In genomic region chr7:83546586-83546985, GRCh38 we compare ENCODE assay signal across 26 cellular contexts.
A peak's percentile ranks its signal among the peaks of the same experiment; 100 is the strongest.
DNase-seq lines count a peak whose midpoint lies in the region; ATAC-seq and TF ChIP-seq lines count a peak whose summit lies in the region.
"Had no signal": no experiment of that assay in that cellular context is flagged by ENCODE, and none has a peak within 500 bp of the region (broad histone marks: within the 10 kb centered on the region; RNA-seq: fewer than 3 reads in every experiment).

No MANE protein-coding gene starts in this region.

- H3K4me3 ChIP-seq in RWPE2 (ENCODE audit: severe bottlenecking) (no peak overlapping the region), A673 (ENCODE audit: low read depth, low read length, poor library complexity, severe bottlenecking) (no peak overlapping the region)
- H3K4me3 ChIP-seq: colonic mucosa, esophagus muscularis mucosa, heart left ventricle, left lung had no signal

- intact Hi-C loops in A673 (cut with micrococcal nuclease; ENCODE audit: unreplicated experiment): no loop called here

- BruUV-seq in A673 (replicated peaks; lab: Mats Ljungman, UMichigan): no TSS peak

- ATAC-seq in RWPE2 (ENCODE audit: low read depth): peak; percentile 82
- ATAC-seq: activated naive CD8-positive, alpha-beta T cell treated with anti-CD3 and anti-CD28 coated beads, Interleukin-2, amount 50 U/mL, for 24 hours; effector memory CD8-positive, alpha-beta T cell; heart left ventricle; stimulated activated effector memory CD8-positive, alpha-beta T cell treated with anti-CD3 and anti-CD28 coated beads, Interleukin-12 subunit alpha, Interleukin-12 subunit beta, amount 100 ng/mL, for 72 hours had no signal

- H3K36me3 ChIP-seq in RWPE2 (ENCODE audit: low read depth) (no peaks in the 10 kb centered on the region), A673 (ENCODE audit: insufficient read depth, low read length, poor library complexity, severe bottlenecking) (no peaks in the 10 kb centered on the region)
- H3K36me3 ChIP-seq: brain microvascular endothelial cell, colonic mucosa, esophagus muscularis mucosa, heart left ventricle, left lung had no signal

- CTCF ChIA-PET in A673 (lab: Charles Lee): no interaction called here

- H3K27ac ChIP-seq in RWPE2 (ENCODE audit: poor library complexity, severe bottlenecking): peak overlapping the region; percentile 79
- H3K27ac ChIP-seq in epithelial cell of prostate: peak overlapping the region; percentile 45
- H3K27ac ChIP-seq in A673 (ENCODE audit: low read depth, low read length, poor library complexity, severe bottlenecking): no peak overlapping the region
- H3K27ac ChIP-seq: brain microvascular endothelial cell, C4-2B, colonic mucosa, esophagus muscularis mucosa, heart left ventricle, left lung had no signal

- DNase-seq in GM03348 (ENCODE audit: low spot score): peak; percentile 4
- no peak for DNase-seq in RWPE2 (ENCODE audit: low spot score)
- peak; percentile 20 for DNase-seq in epithelial cell of prostate (ENCODE audit: low read depth, low spot score)
- peak; percentile 32 for DNase-seq in kidney tubule cell (ENCODE audit: low spot score)
- no peak for DNase-seq in A673 (ENCODE audit: low spot score)
- no peak for DNase-seq in NCI-H82 treated with DMSO at 0.1 percent for 48 hours (lab: John Stamatoyannopoulos, UW; ENCODE audit: unreplicated experiment)
- no peak for DNase-seq in NCI-H82 (lab: John Stamatoyannopoulos, UW)
- DNase-seq: activated CD4-positive, alpha-beta T cell treated with anti-CD3 and anti-CD28 coated beads for 4 hours; activated gamma-delta T cell treated with Interleukin-2 at 50 U/mL for 16 hours; activated naive CD8-positive, alpha-beta T cell treated with anti-CD3 and anti-CD28 coated beads, Interleukin-2, amount 50 U/mL, for 24 hours; activated T-cell treated with anti-CD3 and anti-CD28 coated beads, Interleukin-2, amount 50 U/mL, for 24 hours; brain microvascular endothelial cell; colonic mucosa; DND-41; effector memory CD8-positive, alpha-beta T cell; heart left ventricle; left lung; naive B cell; nucleus accumbens; small intestine; stimulated activated CD4-positive, alpha-beta T cell treated with anti-CD3 and anti-CD28 coated beads, Interleukin-2, amount 100 ng/mL, for 48 hours; substantia nigra; T-helper 2 cell had no signal

- no peaks in the 10 kb centered on the region for H3K27me3 ChIP-seq in RWPE2 (ENCODE audit: insufficient read depth, poor library complexity, severe bottlenecking)
- H3K27me3 ChIP-seq in A673 (replicated peaks; ENCODE audit: insufficient read depth, low read depth, low read length, poor library complexity): peaks cover 14% of the 10 kb centered on the region
- H3K27me3 ChIP-seq: brain microvascular endothelial cell, colonic mucosa, esophagus muscularis mucosa, heart left ventricle, left lung had no signal

- TF ChIP-seq CTCF in RWPE2 (IDR thresholded peaks at IDR 0.05; ENCODE audit: poor library complexity, severe bottlenecking): no peak
- TF ChIP-seq CTCF in A673 (conservative IDR thresholded peaks at IDR 0.05; ENCODE audit: low read depth, low read length): no peak

- H3K4me1 ChIP-seq in RWPE2 (ENCODE audit: insufficient read depth, poor library complexity, severe bottlenecking): peaks cover 25% of the 10 kb centered on the region
- H3K4me1 ChIP-seq in A673 (ENCODE audit: insufficient read depth, low read length, poor library complexity, severe bottlenecking): no peaks in the 10 kb centered on the region
- H3K4me1 ChIP-seq: colonic mucosa, heart left ventricle, left lung had no signal

- POLR2A ChIA-PET in A673 (lab: Charles Lee; ENCODE audit: low non-redundant PET): interaction anchor here (0.6 kb wide), 1 partner anchor 27 kb away, joined by 9 read pairs; no protein-coding TSS in a partner anchor

- no peaks in the 10 kb centered on the region for H3K9me3 ChIP-seq in RWPE2 (ENCODE audit: severe bottlenecking)
- no peaks in the 10 kb centered on the region for H3K9me3 ChIP-seq in A673 (ENCODE audit: low read depth, low read length, poor library complexity, severe bottlenecking)
- H3K9me3 ChIP-seq: colonic mucosa, esophagus muscularis mucosa, left lung had no signal

Comparison
In these comparisons a context has a peak if more than half of its experiments do, and no peak if none do; other contexts are left out.
1. DNase-seq: peak in GM03348 (single experiment), epithelial cell of prostate (single experiment) and kidney tubule cell (single experiment); none in RWPE2 (single experiment), A673 (single experiment), NCI-H82 treated with DMSO at 0.1 percent for 48 hours (single experiment) and NCI-H82 (single experiment).